30 cellular contexts compared by ENCODE assay signal in genomic region chr3:116069024-116069423, GRCh38.
"Had no signal": no experiment of that assay in that cellular context is flagged by ENCODE, and none has a peak within 500 bp of the region (broad histone marks: within the 10 kb centered on the region; RNA-seq: fewer than 3 reads in every experiment).

No MANE protein-coding gene starts in this region.

- DNase-seq: activated CD4-positive, alpha-beta memory T cell treated with anti-CD3 and anti-CD28 coated beads for 36 hours; activated CD4-positive, alpha-beta T cell treated with anti-CD3 and anti-CD28 coated beads for 36 hours; activated CD4-positive, alpha-beta T cell treated with anti-CD3 and anti-CD28 coated beads, Interleukin-2, amount 10 ng/mL, durations not matched to agents 24 days and 14 days; activated CD4-positive, CD25-positive, alpha-beta regulatory T cell; activated CD4-positive, CD25-positive, alpha-beta regulatory T cell treated with anti-CD3 and anti-CD28 coated beads, Interleukin-2, amount 50 U/mL, for 72 hours; activated CD8-positive, alpha-beta memory T cell treated with anti-CD3 and anti-CD28 coated beads, Interleukin-2, amount 10 ng/mL, durations not matched to agents 7 days and 5 days; activated CD8-positive, alpha-beta memory T cell treated with anti-CD3 and anti-CD28 coated beads, Interleukin-2, amount 50 U/mL, for 4 hours; activated CD8-positive, alpha-beta T cell treated with anti-CD3 and anti-CD28 coated beads, Interleukin-2, amount 10 ng/mL, durations not matched to agents 7 days and 5 days; activated effector memory CD4-positive, alpha-beta T cell treated with anti-CD3 and anti-CD28 coated beads, Interleukin-2, amount 50 U/mL, for 16 hours; activated naive CD4-positive, alpha-beta T cell treated with anti-CD3 and anti-CD28 coated beads for 36 hours; activated naive CD8-positive, alpha-beta T cell treated with anti-CD3 and anti-CD28 coated beads for 36 hours; activated naive CD8-positive, alpha-beta T cell treated with anti-CD3 and anti-CD28 coated beads, Interleukin-2, amount 50 U/mL, for 24 hours; activated T-cell treated with anti-CD3 and anti-CD28 coated beads, Interleukin-2, amount 50 U/mL, for 1 hour; activated T-cell treated with anti-CD3 and anti-CD28 coated beads, Interleukin-2, amount 50 U/mL, for 48 hours; adrenal gland; amygdala; aorta; body of pancreas; caudate nucleus; cerebellar nuclear complex; colonic mucosa; effector CD8-positive, alpha-beta T cell; esophagus squamous epithelium; foreskin melanocyte; heart right ventricle; T-helper 2 cell had no signal

- H3K9me3 ChIP-seq: adrenal gland, body of pancreas, colonic mucosa, esophagus squamous epithelium, gastroesophageal sphincter had no signal

- H3K4me3 ChIP-seq: adrenal gland, body of pancreas, colonic mucosa, esophagus squamous epithelium, gastroesophageal sphincter, heart right ventricle had no signal

- H3K27me3 ChIP-seq: adrenal gland, body of pancreas, colonic mucosa, esophagus squamous epithelium, gastroesophageal sphincter, heart right ventricle had no signal

- H3K27ac ChIP-seq: adrenal gland, body of pancreas, colonic mucosa, epithelial cell of prostate, esophagus squamous epithelium, gastroesophageal sphincter, heart right ventricle had no signal

- FAIRE-seq: endometrium, endothelial cell of umbilical vein had no signal

- H3K36me3 ChIP-seq: adrenal gland, colonic mucosa, esophagus squamous epithelium, gastroesophageal sphincter, heart right ventricle had no signal

- H3K4me1 ChIP-seq: adrenal gland, body of pancreas, colonic mucosa, esophagus squamous epithelium, gastroesophageal sphincter, heart right ventricle had no signal

- ATAC-seq: activated CD4-positive, alpha-beta T cell treated with anti-CD3 and anti-CD28 coated beads for 36 hours; activated CD8-positive, alpha-beta memory T cell treated with anti-CD3 and anti-CD28 coated beads, Interleukin-2, amount 10 ng/mL, durations not matched to agents 7 days and 5 days; activated CD8-positive, alpha-beta T cell treated with anti-CD3 and anti-CD28 coated beads, Interleukin-2, amount 10 ng/mL, durations not matched to agents 7 days and 5 days; activated naive CD8-positive, alpha-beta T cell treated with anti-CD3 and anti-CD28 coated beads, Interleukin-2, amount 50 U/mL, for 24 hours; body of pancreas; gastroesophageal sphincter; heart right ventricle had no signal
